ENCODE assay signal across 8 cellular contexts in genomic region chr7:32957326-32958045, GRCh38. TPM values are rescaled to one million over a fixed set of nuclear protein-coding genes. Genes with fewer than 3 reads are reported as not detected.
A peak's percentile ranks its signal among the peaks of the same experiment; 100 is the strongest.
DNase-seq lines count a peak whose midpoint lies in the region; ATAC-seq and TF ChIP-seq lines count a peak whose summit lies in the region.

TSS of gene FKBP9 (plus strand) at chr7:32957440. CDS start at chr7:32957574, 134 bp downstream.

- CTCF ChIA-PET in activated CD8-positive, alpha-beta T cell treated with anti-CD3 and anti-CD28 coated beads, Interleukin-2, amount 10 ng/mL, durations not matched to agents 7 days and 5 days (lab: Charles Lee) = interaction anchor here (1.1 to 2.3 kb wide), 2 partner anchors 16 to 111 kb away, joined by 3 to 7 read pairs; no protein-coding TSS in a partner anchor

- H3K27ac Mint-ChIP-seq in CD14-positive monocyte = peak within 1 kb of the TSS in 2 of 7 donors; percentile 25 to 38
- H3K27ac Mint-ChIP-seq in activated CD8-positive, alpha-beta T cell treated with anti-CD3 and anti-CD28 coated beads, Interleukin-2, amount 10 ng/mL, durations not matched to agents 7 days and 5 days = no peak within 1 kb of the TSS

- POLR2A ChIA-PET in activated CD8-positive, alpha-beta T cell treated with anti-CD3 and anti-CD28 coated beads, Interleukin-2, amount 10 ng/mL, durations not matched to agents 7 days and 5 days (lab: Charles Lee) = no interaction called here

- TF ChIP-seq CTCF in CD14-positive monocyte (IDR thresholded peaks at IDR 0.05) (no peak), fibroblast of mammary gland (conservative IDR thresholded peaks at IDR 0.05; ENCODE audit: control insufficient read depth, insufficient read depth, low read depth, low read length) (no peak), upper lobe of right lung (IDR thresholded peaks at IDR 0.05) (no peak)

- peak within 1 kb of the TSS; percentile 78 to 88 for H3K4me3 Mint-ChIP-seq in CD14-positive monocyte
- H3K4me3 Mint-ChIP-seq in activated CD8-positive, alpha-beta T cell treated with anti-CD3 and anti-CD28 coated beads, Interleukin-2, amount 10 ng/mL, durations not matched to agents 7 days and 5 days = peak within 1 kb of the TSS; percentile 60

- H3K27me3 ChIP-seq in mucosa of stomach (ENCODE audit: control insufficient read depth, insufficient read depth, low read length) (no peaks in the 10 kb centered on the region), upper lobe of right lung (no peaks in the 10 kb centered on the region)

- H3K36me3 ChIP-seq in mucosa of stomach (ENCODE audit: control insufficient read depth, insufficient read depth, low read length) = no peaks in the 10 kb centered on the region
- H3K36me3 ChIP-seq in upper lobe of right lung = no peaks in the 10 kb centered on the region

- H3K27me3 Mint-ChIP-seq in CD14-positive monocyte (ENCODE audit: low read depth in 3 of 3) = peaks cover 15 to 24% (median 21%) of the 10 kb centered on the region in 3 donors
- H3K27me3 Mint-ChIP-seq in activated CD8-positive, alpha-beta T cell treated with anti-CD3 and anti-CD28 coated beads, Interleukin-2, amount 10 ng/mL, durations not matched to agents 7 days and 5 days (ENCODE audit: low read depth) = peaks cover 31% of the 10 kb centered on the region

- H3K4me1 Mint-ChIP-seq in CD14-positive monocyte = peaks cover 14% of the 10 kb centered on the region
- H3K4me1 Mint-ChIP-seq in activated CD8-positive, alpha-beta T cell treated with anti-CD3 and anti-CD28 coated beads, Interleukin-2, amount 10 ng/mL, durations not matched to agents 7 days and 5 days (ENCODE audit: low read depth) = peaks cover 3% of the 10 kb centered on the region

- DNase-seq in CD14-positive monocyte (ENCODE audit: low spot score) (no peak), NCI-H2107 treated with DMSO at 0.1 percent for 48 hours (lab: John Stamatoyannopoulos, UW; ENCODE audit: unreplicated experiment) (peak; percentile 34), fibroblast of mammary gland (ENCODE audit: low read depth) (peak; percentile 79), upper lobe of right lung (peak; percentile 96)
- no peak for DNase-seq in activated CD8-positive, alpha-beta T cell treated with anti-CD3 and anti-CD28 coated beads, Interleukin-2, amount 10 ng/mL, durations not matched to agents 7 days and 5 days

- intact Hi-C loops in CD14-positive monocyte (cut with micrococcal nuclease) (no loop called here), upper lobe of right lung (cut with DNase I) (no loop called here)

- H3K9me3 ChIP-seq in mucosa of stomach (ENCODE audit: control insufficient read depth, low read length) = no peaks in the 10 kb centered on the region
- H3K9me3 ChIP-seq in upper lobe of right lung = no peaks in the 10 kb centered on the region

- ATAC-seq in GM18508 (IDR thresholded peaks at IDR 0.05; ENCODE audit: insufficient read depth, unreplicated experiment) = peak; percentile 40
- peak; percentile 63 for ATAC-seq in HG02938 (IDR thresholded peaks at IDR 0.05; ENCODE audit: unreplicated experiment)
- ATAC-seq in activated CD8-positive, alpha-beta T cell treated with anti-CD3 and anti-CD28 coated beads, Interleukin-2, amount 10 ng/mL, durations not matched to agents 7 days and 5 days = peak; percentile 83
- peak; percentile 97 for ATAC-seq in upper lobe of right lung

- H3K4me3 ChIP-seq in fibroblast of mammary gland (ENCODE audit: control insufficient read depth, low read depth, low read length) = peak within 1 kb of the TSS; percentile 89
- peak within 1 kb of the TSS; percentile 45 for H3K4me3 ChIP-seq in mucosa of stomach (ENCODE audit: low read length)
- peak within 1 kb of the TSS; percentile 93 for H3K4me3 ChIP-seq in upper lobe of right lung

- H3K9ac ChIP-seq in mucosa of stomach (ENCODE audit: low read length) = peak within 1 kb of the TSS; percentile 65

- peak within 1 kb of the TSS; percentile 97 for H3K27ac ChIP-seq in upper lobe of right lung

- H3K9me3 Mint-ChIP-seq in CD14-positive monocyte = peaks cover 0 to 10% (median 0%) of the 10 kb centered on the region in 7 donors
- H3K9me3 Mint-ChIP-seq in activated CD8-positive, alpha-beta T cell treated with anti-CD3 and anti-CD28 coated beads, Interleukin-2, amount 10 ng/mL, durations not matched to agents 7 days and 5 days (ENCODE audit: insufficient read depth) = no peaks in the 10 kb centered on the region

- H3K36me3 Mint-ChIP-seq in CD14-positive monocyte = no peaks in the 10 kb centered on the region
- H3K36me3 Mint-ChIP-seq in activated CD8-positive, alpha-beta T cell treated with anti-CD3 and anti-CD28 coated beads, Interleukin-2, amount 10 ng/mL, durations not matched to agents 7 days and 5 days (ENCODE audit: low read depth) = no peaks in the 10 kb centered on the region

- H3K4me1 ChIP-seq in mucosa of stomach (ENCODE audit: control insufficient read depth, insufficient read depth, low read length) (peaks cover 4% of the 10 kb centered on the region), upper lobe of right lung (peaks cover 17% of the 10 kb centered on the region)

RNA-seq across cellular contexts. Expression of gene FKBP9, which starts in this region (rescaled TPM):
- polyA plus RNA-seq in CD14-positive monocyte = 1 to 10 TPM; 2.9 to 4.2 TPM
- under 1 TPM; 0.55 to 0.58 TPM for total RNA-seq in activated CD8-positive, alpha-beta T cell treated with anti-CD3 and anti-CD28 coated beads, Interleukin-2, amount 10 ng/mL, durations not matched to agents 7 days and 5 days
- total RNA-seq in upper lobe of right lung = 113 TPM

Comparison
In these comparisons a context has a peak if more than half of its experiments do, and no peak if none do; other contexts are left out.
1. RNA of gene FKBP9 (total RNA-seq): 113 TPM in upper lobe of right lung (single experiment); 0.55 to 0.58 TPM in activated CD8-positive, alpha-beta T cell treated with anti-CD3 and anti-CD28 coated beads, Interleukin-2, amount 10 ng/mL, durations not matched to agents 7 days and 5 days; every median in the first group is over 10 times any median in the second.
2. Peak in ATAC-seq in activated CD8-positive, alpha-beta T cell treated with anti-CD3 and anti-CD28 coated beads, Interleukin-2, amount 10 ng/mL, durations not matched to agents 7 days and 5 days; RNA of the gene not detected or under 1 TPM.
3. DNase-seq: peak in NCI-H2107 treated with DMSO at 0.1 percent for 48 hours (single experiment), fibroblast of mammary gland (single experiment) and upper lobe of right lung (single experiment); none in CD14-positive monocyte (single experiment) and activated CD8-positive, alpha-beta T cell treated with anti-CD3 and anti-CD28 coated beads, Interleukin-2, amount 10 ng/mL, durations not matched to agents 7 days and 5 days (single experiment).
4. ATAC-seq: peak in every context shown above with its lines; median percentile 97 in upper lobe of right lung; 83 in activated CD8-positive, alpha-beta T cell treated with anti-CD3 and anti-CD28 coated beads, Interleukin-2, amount 10 ng/mL, durations not matched to agents 7 days and 5 days; 63 in HG02938; 40 in GM18508.
5. Peak in every context shown above with its lines, with median percentiles within 50 percentile points of each other: H3K4me3 ChIP-seq.